1 cellular context compared by ENCODE assay signal in the genomic region with DNA sequence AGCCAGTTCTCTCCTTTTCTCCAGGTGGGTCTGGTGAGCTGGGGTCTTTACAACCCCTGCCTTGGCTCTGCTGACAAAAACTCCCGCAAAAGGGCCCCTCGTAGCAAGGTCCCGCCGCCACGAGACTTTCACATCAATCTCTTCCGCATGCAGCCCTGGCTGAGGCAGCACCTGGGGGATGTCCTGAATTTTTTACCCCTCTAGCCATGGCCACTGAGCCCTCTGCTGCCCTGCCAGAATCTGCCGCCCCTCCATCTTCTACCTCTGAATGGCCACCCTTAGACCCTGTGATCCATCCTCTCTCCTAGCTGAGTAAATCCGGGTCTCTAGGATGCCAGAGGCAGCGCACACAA.
TF ChIP-seq lines count a peak whose summit lies in the region.

No MANE protein-coding gene starts in this region.

TF ChIP-seq in IMR-90, 13 proteins besides CTCF, POLR2A, EP300 and RAD21 (continued from another document):
- TF ChIP-seq, protein P1, sequence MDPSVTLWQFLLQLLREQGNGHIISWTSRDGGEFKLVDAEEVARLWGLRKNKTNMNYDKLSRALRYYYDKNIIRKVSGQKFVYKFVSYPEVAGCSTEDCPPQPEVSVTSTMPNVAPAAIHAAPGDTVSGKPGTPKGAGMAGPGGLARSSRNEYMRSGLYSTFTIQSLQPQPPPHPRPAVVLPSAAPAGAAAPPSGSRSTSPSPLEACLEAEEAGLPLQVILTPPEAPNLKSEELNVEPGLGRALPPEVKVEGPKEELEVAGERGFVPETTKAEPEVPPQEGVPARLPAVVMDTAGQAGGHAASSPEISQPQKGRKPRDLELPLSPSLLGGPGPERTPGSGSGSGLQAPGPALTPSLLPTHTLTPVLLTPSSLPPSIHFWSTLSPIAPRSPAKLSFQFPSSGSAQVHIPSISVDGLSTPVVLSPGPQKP (IDR thresholded peaks at IDR 0.05; ENCODE audit: borderline replicate concordance, low read depth, low read length) = no peak
- TF ChIP-seq, protein P2, sequence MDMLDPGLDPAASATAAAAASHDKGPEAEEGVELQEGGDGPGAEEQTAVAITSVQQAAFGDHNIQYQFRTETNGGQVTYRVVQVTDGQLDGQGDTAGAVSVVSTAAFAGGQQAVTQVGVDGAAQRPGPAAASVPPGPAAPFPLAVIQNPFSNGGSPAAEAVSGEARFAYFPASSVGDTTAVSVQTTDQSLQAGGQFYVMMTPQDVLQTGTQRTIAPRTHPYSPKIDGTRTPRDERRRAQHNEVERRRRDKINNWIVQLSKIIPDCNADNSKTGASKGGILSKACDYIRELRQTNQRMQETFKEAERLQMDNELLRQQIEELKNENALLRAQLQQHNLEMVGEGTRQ (IDR thresholded peaks at IDR 0.05; ENCODE audit: low read depth, low read length) = no peak
- no peak for TF ChIP-seq BHLHE40 (IDR thresholded peaks at IDR 0.05; ENCODE audit: low read depth, low read length)
- TF ChIP-seq NFE2L2 (IDR thresholded peaks at IDR 0.05; ENCODE audit: low read depth, low read length) = no peak
- no peak for TF ChIP-seq MAFK (IDR thresholded peaks at IDR 0.05; ENCODE audit: low read depth, low read length)
- TF ChIP-seq CEBPB (IDR thresholded peaks at IDR 0.05; ENCODE audit: low read depth, low read length) = no peak
- no peak for TF ChIP-seq FOS (IDR thresholded peaks at IDR 0.05; ENCODE audit: low read depth, low read length)
- no peak for TF ChIP-seq SMC3 (IDR thresholded peaks at IDR 0.05; ENCODE audit: low read depth, low read length)
- no peak for TF ChIP-seq CHD1 (IDR thresholded peaks at IDR 0.05; ENCODE audit: low read depth, low read length)
